9 cellular contexts compared by ENCODE assay signal in genomic region chr15:66708389-66708788, GRCh38.
"Had no signal": no experiment of that assay in that cellular context is flagged by ENCODE, and none has a peak within 500 bp of the region (broad histone marks: within the 10 kb centered on the region; RNA-seq: fewer than 3 reads in every experiment).

No MANE protein-coding gene starts in this region.

- ATAC-seq: natural killer cell had no signal

- DNase-seq: activated CD4-positive, alpha-beta T cell treated with anti-CD3 and anti-CD28 coated beads, Interleukin-2, amount 10 ng/mL, durations not matched to agents 7 days and 5 days; activated CD4-positive, CD25-positive, alpha-beta regulatory T cell; activated effector memory CD4-positive, alpha-beta T cell treated with Interleukin-2 at 50 U/mL for 16 hours; activated T-cell treated with anti-CD3 and anti-CD28 coated beads for 4 hours; endodermal cell; hippocampal formation; natural killer cell; nucleus accumbens; stimulated activated CD4-positive, alpha-beta T cell treated with anti-CD3 and anti-CD28 coated beads, Interleukin-4, amount 100 ng/mL, for 4 hours had no signal
